8 cellular contexts compared by ENCODE assay signal in genomic region chr6:111870751-111871064, GRCh38. TPM values are rescaled to one million over a fixed set of nuclear protein-coding genes. Genes with fewer than 3 reads are reported as not detected.
DNase-seq lines count a peak whose midpoint lies in the region; ATAC-seq and TF ChIP-seq lines count a peak whose summit lies in the region.

No MANE protein-coding gene starts in this region.

- no peak for DNase-seq in activated CD8-positive, alpha-beta memory T cell treated with anti-CD3 and anti-CD28 coated beads, Interleukin-2, amount 10 ng/mL, durations not matched to agents 7 days and 5 days
- DNase-seq in activated CD8-positive, alpha-beta memory T cell treated with anti-CD3 and anti-CD28 coated beads, Interleukin-2, amount 50 U/mL, for 4 hours = no peak
- DNase-seq in WTC11 (ENCODE audit: low spot score) = no peak
- DNase-seq in hepatocyte (ENCODE audit: low spot score) = no peak
- no peak for DNase-seq in stimulated activated naive B cell treated with anti-CD40 and anti-IgM and Interleukin-4, amounts not matched to agents 10 μg/mL and 1 μg/mL and 100 μg/mL, for 72 hours
- DNase-seq in SHP77 treated with DMSO at 0.1 percent for 48 hours (lab: John Stamatoyannopoulos, UW) = no peak

- H3K9me3 Mint-ChIP-seq in activated CD8-positive, alpha-beta memory T cell treated with anti-CD3 and anti-CD28 coated beads, Interleukin-2, amount 10 ng/mL, durations not matched to agents 7 days and 5 days (ENCODE audit: low read depth) = no peaks in the 10 kb centered on the region
- no peaks in the 10 kb centered on the region for H3K9me3 Mint-ChIP-seq in WTC11
- peaks cover 0 to 3% of the 10 kb centered on the region in 2 donors for H3K9me3 Mint-ChIP-seq in stimulated activated naive B cell treated with anti-CD40 and anti-IgM and Interleukin-4, amounts not matched to agents 10 μg/mL and 1 μg/mL and 100 μg/mL, for 72 hours

- no peaks in the 10 kb centered on the region for H4K20me1 ChIP-seq in hepatocyte (ENCODE audit: insufficient read depth, poor library complexity, severe bottlenecking)

- POLR2A ChIA-PET in WTC11 (lab: Charles Lee) = no interaction called here

- peak overlapping the region; percentile 93 for H3K27ac Mint-ChIP-seq in activated CD8-positive, alpha-beta memory T cell treated with anti-CD3 and anti-CD28 coated beads, Interleukin-2, amount 10 ng/mL, durations not matched to agents 7 days and 5 days
- H3K27ac Mint-ChIP-seq in WTC11 = no peak overlapping the region
- H3K27ac Mint-ChIP-seq in stimulated activated naive B cell treated with anti-CD40 and anti-IgM and Interleukin-4, amounts not matched to agents 10 μg/mL and 1 μg/mL and 100 μg/mL, for 72 hours = no peak overlapping the region

- no peak overlapping the region for H2AFZ ChIP-seq in hepatocyte

- peaks cover 52% of the 10 kb centered on the region for H3K79me2 ChIP-seq in hepatocyte

- H3K9me2 ChIP-seq in hepatocyte (replicated peaks; ENCODE audit: insufficient read depth) = no peaks in the 10 kb centered on the region

- H3K27me3 Mint-ChIP-seq in activated CD8-positive, alpha-beta memory T cell treated with anti-CD3 and anti-CD28 coated beads, Interleukin-2, amount 10 ng/mL, durations not matched to agents 7 days and 5 days = no peaks in the 10 kb centered on the region
- peaks cover 16% of the 10 kb centered on the region for H3K27me3 Mint-ChIP-seq in WTC11 (ENCODE audit: low read depth)
- no peaks in the 10 kb centered on the region for H3K27me3 Mint-ChIP-seq in stimulated activated naive B cell treated with anti-CD40 and anti-IgM and Interleukin-4, amounts not matched to agents 10 μg/mL and 1 μg/mL and 100 μg/mL, for 72 hours

- H3K4me1 ChIP-seq in hepatocyte (ENCODE audit: insufficient read depth) = peaks cover 5% of the 10 kb centered on the region

- H3K27me3 ChIP-seq in hepatocyte = peaks cover 12% of the 10 kb centered on the region

- no peak overlapping the region for H3K4me3 ChIP-seq in hepatocyte

- peak overlapping the region; percentile 75 for H3K27ac ChIP-seq in hepatocyte

- peaks cover 17% of the 10 kb centered on the region for H3K36me3 Mint-ChIP-seq in activated CD8-positive, alpha-beta memory T cell treated with anti-CD3 and anti-CD28 coated beads, Interleukin-2, amount 10 ng/mL, durations not matched to agents 7 days and 5 days
- H3K36me3 Mint-ChIP-seq in WTC11 = no peaks in the 10 kb centered on the region
- H3K36me3 Mint-ChIP-seq in stimulated activated naive B cell treated with anti-CD40 and anti-IgM and Interleukin-4, amounts not matched to agents 10 μg/mL and 1 μg/mL and 100 μg/mL, for 72 hours = peaks cover 14 to 27% of the 10 kb centered on the region in 2 donors

- peaks cover 60% of the 10 kb centered on the region for H3K4me1 Mint-ChIP-seq in activated CD8-positive, alpha-beta memory T cell treated with anti-CD3 and anti-CD28 coated beads, Interleukin-2, amount 10 ng/mL, durations not matched to agents 7 days and 5 days
- H3K4me1 Mint-ChIP-seq in WTC11 = peaks cover 63% of the 10 kb centered on the region
- peaks cover 30 to 57% of the 10 kb centered on the region in 2 donors for H3K4me1 Mint-ChIP-seq in stimulated activated naive B cell treated with anti-CD40 and anti-IgM and Interleukin-4, amounts not matched to agents 10 μg/mL and 1 μg/mL and 100 μg/mL, for 72 hours

- CTCF ChIA-PET in activated CD8-positive, alpha-beta memory T cell treated with anti-CD3 and anti-CD28 coated beads, Interleukin-2, amount 10 ng/mL, durations not matched to agents 7 days and 5 days (lab: Charles Lee) = interaction anchor here (0.7 to 2.5 kb wide), 8 partner anchors 20 to 157 kb away, joined by 3 to 12 read pairs (median 3); no protein-coding TSS in a partner anchor
- CTCF ChIA-PET in WTC11 (lab: Charles Lee) = no interaction called here

- TF ChIP-seq CTCF in WTC11 (IDR thresholded peaks at IDR 0.05) (no peak), hepatocyte (IDR thresholded peaks at IDR 0.05; ENCODE audit: poor library complexity) (no peak)

- H3K4me2 ChIP-seq in hepatocyte = peak overlapping the region; percentile 89

- no peaks in the 10 kb centered on the region for H3K9me3 ChIP-seq in hepatocyte (ENCODE audit: low read depth)

- no peaks in the 10 kb centered on the region for H3K36me3 ChIP-seq in hepatocyte (replicated peaks; ENCODE audit: insufficient read depth, low read depth)

- no peak for ATAC-seq in activated CD8-positive, alpha-beta memory T cell treated with anti-CD3 and anti-CD28 coated beads, Interleukin-2, amount 10 ng/mL, durations not matched to agents 7 days and 5 days
- ATAC-seq in WTC11 = no peak
- ATAC-seq in stimulated activated naive B cell treated with anti-CD40 and anti-IgM and Interleukin-4, amounts not matched to agents 10 μg/mL and 1 μg/mL and 100 μg/mL, for 72 hours (replicated peaks) = no peak
- no peak for ATAC-seq in HG03432 (IDR thresholded peaks at IDR 0.05; ENCODE audit: unreplicated experiment)
- no peak for ATAC-seq in GM18502 (IDR thresholded peaks at IDR 0.05; ENCODE audit: poor library complexity, unreplicated experiment)

- 19% methylated on average over 4 of the region's 4 CpGs for WGBS in hepatocyte (ENCODE audit: low lambda C conversion rate, missing lambda C conversion rate)

- H3K4me3 Mint-ChIP-seq in activated CD8-positive, alpha-beta memory T cell treated with anti-CD3 and anti-CD28 coated beads, Interleukin-2, amount 10 ng/mL, durations not matched to agents 7 days and 5 days = peak overlapping the region; percentile 90
- H3K4me3 Mint-ChIP-seq in WTC11 = peak overlapping the region; percentile 88; the same call in 1 of the 2 replicates
- peak overlapping the region; percentile 57 to 67 for H3K4me3 Mint-ChIP-seq in stimulated activated naive B cell treated with anti-CD40 and anti-IgM and Interleukin-4, amounts not matched to agents 10 μg/mL and 1 μg/mL and 100 μg/mL, for 72 hours

TF ChIP-seq in WTC11, 78 proteins besides CTCF, POLR2A, EP300 and RAD21 (continues in another document):
- TF ChIP-seq E2F1 (CRISPR knock-in tag; IDR thresholded peaks at IDR 0.05) = no peak
- TF ChIP-seq KAT7 (CRISPR knock-in tag; IDR thresholded peaks at IDR 0.05; ENCODE audit: borderline replicate concordance) = no peak
- TF ChIP-seq AFF4 (CRISPR knock-in tag; IDR thresholded peaks at IDR 0.05; ENCODE audit: borderline replicate concordance) = no peak
- no peak for TF ChIP-seq FOXJ3 (CRISPR knock-in tag; IDR thresholded peaks at IDR 0.05; ENCODE audit: borderline replicate concordance)
- TF ChIP-seq FOXP1 (CRISPR knock-in tag; IDR thresholded peaks at IDR 0.05; ENCODE audit: borderline replicate concordance) = no peak
- no peak for TF ChIP-seq E2F5 (CRISPR knock-in tag; IDR thresholded peaks at IDR 0.05)
- TF ChIP-seq, protein P1, sequence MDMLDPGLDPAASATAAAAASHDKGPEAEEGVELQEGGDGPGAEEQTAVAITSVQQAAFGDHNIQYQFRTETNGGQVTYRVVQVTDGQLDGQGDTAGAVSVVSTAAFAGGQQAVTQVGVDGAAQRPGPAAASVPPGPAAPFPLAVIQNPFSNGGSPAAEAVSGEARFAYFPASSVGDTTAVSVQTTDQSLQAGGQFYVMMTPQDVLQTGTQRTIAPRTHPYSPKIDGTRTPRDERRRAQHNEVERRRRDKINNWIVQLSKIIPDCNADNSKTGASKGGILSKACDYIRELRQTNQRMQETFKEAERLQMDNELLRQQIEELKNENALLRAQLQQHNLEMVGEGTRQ (CRISPR knock-in tag; IDR thresholded peaks at IDR 0.05) = no peak
- TF ChIP-seq OVOL2 (CRISPR knock-in tag; IDR thresholded peaks at IDR 0.05; ENCODE audit: borderline replicate concordance) = no peak

RNA-seq across cellular contexts. Expression of gene FYN, which starts 2.5 kb away (rescaled TPM):
- total RNA-seq in activated CD8-positive, alpha-beta memory T cell treated with anti-CD3 and anti-CD28 coated beads, Interleukin-2, amount 10 ng/mL, durations not matched to agents 7 days and 5 days = 100 to 1,000 TPM; 266 to 323 TPM
- 57.1 to 63.9 TPM (median 59.0 TPM) in 3 replicates for total RNA-seq in WTC11 (2021)
- 40.0 and 65.7 TPM in 2 replicates for total RNA-seq in hepatocyte
- 63.7 and 70.1 TPM in 2 replicates for polyA plus RNA-seq in hepatocyte
